14 cellular contexts compared by ENCODE assay signal in the genomic region with DNA sequence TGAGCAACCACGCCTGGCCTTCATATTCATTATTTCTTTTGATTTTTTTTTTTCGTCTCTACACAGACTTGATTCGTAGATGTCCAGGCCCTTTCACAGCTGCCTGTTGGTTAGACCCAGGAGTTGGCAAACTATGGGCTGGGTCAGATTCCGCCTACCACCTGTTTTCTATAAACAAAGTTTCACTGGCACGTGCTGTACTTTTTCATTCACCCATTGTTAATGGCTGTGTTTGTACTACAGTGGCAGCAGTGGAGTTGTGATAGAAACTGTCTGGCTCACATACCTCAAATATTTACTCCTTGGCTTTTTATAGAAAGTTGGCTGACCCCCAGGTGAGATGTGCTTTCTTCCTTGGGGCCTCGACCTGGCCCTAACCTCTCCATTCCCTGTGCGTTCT.
DNase-seq lines count a peak whose midpoint lies in the region; ATAC-seq and TF ChIP-seq lines count a peak whose summit lies in the region.
"Had no signal": no experiment of that assay in that cellular context is flagged by ENCODE, and none has a peak within 500 bp of the region (broad histone marks: within the 10 kb centered on the region; RNA-seq: fewer than 3 reads in every experiment).

No MANE protein-coding gene starts in this region.

- H3K9me3 ChIP-seq in colonic mucosa (no peaks in the 10 kb centered on the region), lower lobe of right lung (no peaks in the 10 kb centered on the region), transverse colon (no peaks in the 10 kb centered on the region)

- in situ Hi-C loops in transverse colon (cut with MboI; ENCODE audit: low pct_ligation_motif_present in 1 of 4, low pct_unique_long_range_greater_than_20kb in 1 of 4, low sequenced_read_pairs in 3 of 4) = loop anchor here in 1 of 4 donors (25.0 kb wide), 1 partner anchor 335 kb away; the partner anchor contains the start of gene ANKRD10

- TF ChIP-seq CTCF in colonic mucosa (IDR thresholded peaks at IDR 0.05) (no peak), lower lobe of right lung (IDR thresholded peaks at IDR 0.05) (no peak), transverse colon (IDR thresholded peaks at IDR 0.05) (no peak)

- H3K36me3 ChIP-seq in colonic mucosa = no peaks in the 10 kb centered on the region
- H3K36me3 ChIP-seq in lower lobe of right lung = peaks cover 80% of the 10 kb centered on the region
- peaks cover 0 to 30% (median 7%) of the 10 kb centered on the region in 4 donors for H3K36me3 ChIP-seq in transverse colon

- peaks cover 17% of the 10 kb centered on the region for H3K4me1 Mint-ChIP-seq in activated T-cell treated with anti-CD3 and anti-CD28 coated beads, Interleukin-2, amount 50 U/mL, for 72 hours (ENCODE audit: low read depth)
- H3K4me1 Mint-ChIP-seq in activated T-cell treated with anti-CD3 and anti-CD28 coated beads, Interleukin-2, amount 50 U/mL, for 24 hours (ENCODE audit: low read depth) = peaks cover 14% of the 10 kb centered on the region

- H3K27ac ChIP-seq in colonic mucosa (no peak overlapping the region), lower lobe of right lung (peak overlapping the region; percentile 34), transverse colon (no peak overlapping the region)
- H3K27ac ChIP-seq: skin epidermis had no signal

- H3K9ac ChIP-seq in colonic mucosa (ENCODE audit: low read depth in 2 of 2, low read length in 2 of 2) = no peak overlapping the region

- 54 to 64% methylated on average over 2 to 7 of the region's 7 CpGs for WGBS in transverse colon (ENCODE audit: low coverage in 1 of 2), 2 donors

- H3K4me1 ChIP-seq in colonic mucosa = no peaks in the 10 kb centered on the region
- peaks cover 3% of the 10 kb centered on the region for H3K4me1 ChIP-seq in lower lobe of right lung
- peaks cover 0 to 11% (median 0%) of the 10 kb centered on the region in 4 donors for H3K4me1 ChIP-seq in transverse colon

- no peak for DNase-seq in activated T-cell treated with anti-CD3 and anti-CD28 coated beads, Interleukin-2, amount 50 U/mL, for 72 hours
- no peak for DNase-seq in activated T-cell treated with anti-CD3 and anti-CD28 coated beads, Interleukin-2, amount 50 U/mL, for 24 hours
- DNase-seq in colonic mucosa (peak; percentile 32), lower lobe of right lung (no peak), transverse colon (peak; percentile 13), GOT3 (lab: John Stamatoyannopoulos, UW) (no peak)
- DNase-seq: activated CD4-positive, alpha-beta T cell treated with anti-CD3 and anti-CD28 coated beads for 1 hour; NCI-H524; stimulated activated naive CD4-positive, alpha-beta T cell treated with Interleukin-2 at 50 U/mL for 16 hours; T-helper 2 cell had no signal

- no peaks in the 10 kb centered on the region for H3K9me3 Mint-ChIP-seq in activated T-cell treated with anti-CD3 and anti-CD28 coated beads, Interleukin-2, amount 50 U/mL, for 72 hours
- H3K9me3 Mint-ChIP-seq in activated T-cell treated with anti-CD3 and anti-CD28 coated beads, Interleukin-2, amount 50 U/mL, for 24 hours = no peaks in the 10 kb centered on the region

- H3K27me3 ChIP-seq in colonic mucosa (no peaks in the 10 kb centered on the region), lower lobe of right lung (ENCODE audit: low read depth) (no peaks in the 10 kb centered on the region), transverse colon (no peaks in the 10 kb centered on the region)

- H3K4me3 ChIP-seq in colonic mucosa = no peak overlapping the region
- no peak overlapping the region for H3K4me3 ChIP-seq in lower lobe of right lung
- no peak overlapping the region for H3K4me3 ChIP-seq in transverse colon
- H3K4me3 ChIP-seq: skin epidermis had no signal

- no peak overlapping the region for H3K4me3 Mint-ChIP-seq in activated T-cell treated with anti-CD3 and anti-CD28 coated beads, Interleukin-2, amount 50 U/mL, for 72 hours
- no peak overlapping the region for H3K4me3 Mint-ChIP-seq in activated T-cell treated with anti-CD3 and anti-CD28 coated beads, Interleukin-2, amount 50 U/mL, for 24 hours
- H3K4me3 Mint-ChIP-seq: activated naive CD8-positive, alpha-beta T cell had no signal

- intact Hi-C loops in colonic mucosa (cut with DNase I) (no loop called here), lower lobe of right lung (cut with DNase I) (no loop called here), transverse colon (cut with DNase I; ENCODE audit: low total_unique reads) (no loop called here)

- H3K36me3 Mint-ChIP-seq in activated T-cell treated with anti-CD3 and anti-CD28 coated beads, Interleukin-2, amount 50 U/mL, for 72 hours (ENCODE audit: insufficient read depth in 2 of 2) = peaks cover 7 to 44% of the 10 kb centered on the region in 2 donors
- peaks cover 94% of the 10 kb centered on the region for H3K36me3 Mint-ChIP-seq in activated T-cell treated with anti-CD3 and anti-CD28 coated beads, Interleukin-2, amount 50 U/mL, for 24 hours (ENCODE audit: low read depth)

- H3K27ac Mint-ChIP-seq in activated T-cell treated with anti-CD3 and anti-CD28 coated beads, Interleukin-2, amount 50 U/mL, for 72 hours = peak overlapping the region; percentile 59
- H3K27ac Mint-ChIP-seq in activated T-cell treated with anti-CD3 and anti-CD28 coated beads, Interleukin-2, amount 50 U/mL, for 24 hours = no peak overlapping the region
- H3K27ac Mint-ChIP-seq: activated naive CD8-positive, alpha-beta T cell had no signal

- ATAC-seq in activated T-cell treated with anti-CD3 and anti-CD28 coated beads, Interleukin-2, amount 50 U/mL, for 72 hours (replicated peaks in 1 of 2) = no peak
- peak; percentile 55 to 73 for ATAC-seq in lower lobe of right lung
- no peak for ATAC-seq in GM19351 (IDR thresholded peaks at IDR 0.05; ENCODE audit: unreplicated experiment)
- ATAC-seq in HG02571 (IDR thresholded peaks at IDR 0.05; ENCODE audit: unreplicated experiment) = no peak

- H3K27me3 Mint-ChIP-seq in activated T-cell treated with anti-CD3 and anti-CD28 coated beads, Interleukin-2, amount 50 U/mL, for 72 hours (ENCODE audit: low read depth) = no peaks in the 10 kb centered on the region
- H3K27me3 Mint-ChIP-seq in activated T-cell treated with anti-CD3 and anti-CD28 coated beads, Interleukin-2, amount 50 U/mL, for 24 hours = no peaks in the 10 kb centered on the region
- H3K27me3 Mint-ChIP-seq: activated naive CD8-positive, alpha-beta T cell had no signal

- no peak for TF ChIP-seq EP300 in transverse colon (IDR thresholded peaks at IDR 0.05; ENCODE audit: low read depth)

- no peak for TF ChIP-seq POLR2A in transverse colon (IDR thresholded peaks at IDR 0.05)

Comparison
In these comparisons a context has a peak if more than half of its experiments do, and no peak if none do; other contexts are left out.
1. ATAC-seq: peak in lower lobe of right lung (2 of 2); none in activated T-cell treated with anti-CD3 and anti-CD28 coated beads, Interleukin-2, amount 50 U/mL, for 72 hours (0 of 2), GM19351 (single experiment) and HG02571 (single experiment).
2. DNase-seq: peak in colonic mucosa (single experiment) and transverse colon (single experiment); none in activated T-cell treated with anti-CD3 and anti-CD28 coated beads, Interleukin-2, amount 50 U/mL, for 72 hours (0 of 2), activated T-cell treated with anti-CD3 and anti-CD28 coated beads, Interleukin-2, amount 50 U/mL, for 24 hours (single experiment), lower lobe of right lung (single experiment) and GOT3 (single experiment).